Comparison of ENCODE assay signal across 9 cellular contexts in genomic region chr1:43565600-43566360, GRCh38. TPM values are rescaled to one million over a fixed set of nuclear protein-coding genes. Genes with fewer than 3 reads are reported as not detected.
DNase-seq lines count a peak whose midpoint lies in the region; ATAC-seq and TF ChIP-seq lines count a peak whose summit lies in the region.
"Had no signal": no experiment of that assay in that cellular context is flagged by ENCODE, and none has a peak within 500 bp of the region (broad histone marks: within the 10 kb centered on the region; RNA-seq: fewer than 3 reads in every experiment).

No MANE protein-coding gene starts in this region.

- no peak overlapping the region for H3K27ac Mint-ChIP-seq in T-helper 1 cell treated with Interleukin-12 subunit alpha and Interleukin-12 subunit beta and Interleukin-4 antibody, amounts not matched to agents 30 μg/mL and 1 μg/mL, for 36 hours

- H3K4me3 Mint-ChIP-seq in T-helper 1 cell treated with Interleukin-12 subunit alpha and Interleukin-12 subunit beta and Interleukin-4 antibody, amounts not matched to agents 30 μg/mL and 1 μg/mL, for 36 hours = peak overlapping the region; percentile 62

- ATAC-seq in GM18868 (IDR thresholded peaks at IDR 0.05; ENCODE audit: unreplicated experiment) (peak; percentile 45), HG02852 (IDR thresholded peaks at IDR 0.05; ENCODE audit: unreplicated experiment) (no peak), HG03469 (IDR thresholded peaks at IDR 0.05; ENCODE audit: unreplicated experiment) (no peak), HG02588 (IDR thresholded peaks at IDR 0.05; ENCODE audit: unreplicated experiment) (no peak)

- H3K27me3 Mint-ChIP-seq in T-helper 1 cell treated with Interleukin-12 subunit alpha and Interleukin-12 subunit beta and Interleukin-4 antibody, amounts not matched to agents 30 μg/mL and 1 μg/mL, for 36 hours (ENCODE audit: low read depth) = no peaks in the 10 kb centered on the region

- H3K4me3 ChIP-seq in kidney epithelial cell (ENCODE audit: low read depth, low read length) = peak overlapping the region; percentile 30
- H3K4me3 ChIP-seq: PC-9 had no signal

- peak; percentile 10 for DNase-seq in central memory CD4-positive, alpha-beta T cell
- DNase-seq in kidney epithelial cell (ENCODE audit: low read depth) = no peak
- DNase-seq in stimulated activated CD4-positive, alpha-beta T cell treated with anti-CD3 and anti-CD28 coated beads, Interleukin-1b, Interleukin-23, amount 100 ng/mL, for 48 hours = peak; percentile 35

- no peaks in the 10 kb centered on the region for H3K27me3 ChIP-seq in kidney epithelial cell (ENCODE audit: control insufficient read depth, insufficient read depth, low read length)

- no peaks in the 10 kb centered on the region for H3K9me3 Mint-ChIP-seq in T-helper 1 cell treated with Interleukin-12 subunit alpha and Interleukin-12 subunit beta and Interleukin-4 antibody, amounts not matched to agents 30 μg/mL and 1 μg/mL, for 36 hours

- H3K4me1 Mint-ChIP-seq in T-helper 1 cell treated with Interleukin-12 subunit alpha and Interleukin-12 subunit beta and Interleukin-4 antibody, amounts not matched to agents 30 μg/mL and 1 μg/mL, for 36 hours (ENCODE audit: low read depth) = peaks cover 11% of the 10 kb centered on the region

- no peaks in the 10 kb centered on the region for H3K36me3 Mint-ChIP-seq in T-helper 1 cell treated with Interleukin-12 subunit alpha and Interleukin-12 subunit beta and Interleukin-4 antibody, amounts not matched to agents 30 μg/mL and 1 μg/mL, for 36 hours (ENCODE audit: low read depth)

- peaks cover 1% of the 10 kb centered on the region for H3K36me3 ChIP-seq in kidney epithelial cell (ENCODE audit: control insufficient read depth, insufficient read depth, low read length)

- TF ChIP-seq CTCF in kidney epithelial cell (IDR thresholded peaks at IDR 0.05; ENCODE audit: insufficient read depth, low read length, poor library complexity, severe bottlenecking) = no peak

RNA-seq across cellular contexts. Expression of gene PTPRF, which starts 35.1 kb away (rescaled TPM):
- total RNA-seq in kidney epithelial cell = 297 and 346 TPM in 2 replicates
